Comparison of ENCODE assay signal across 20 cellular contexts in the genomic region with DNA sequence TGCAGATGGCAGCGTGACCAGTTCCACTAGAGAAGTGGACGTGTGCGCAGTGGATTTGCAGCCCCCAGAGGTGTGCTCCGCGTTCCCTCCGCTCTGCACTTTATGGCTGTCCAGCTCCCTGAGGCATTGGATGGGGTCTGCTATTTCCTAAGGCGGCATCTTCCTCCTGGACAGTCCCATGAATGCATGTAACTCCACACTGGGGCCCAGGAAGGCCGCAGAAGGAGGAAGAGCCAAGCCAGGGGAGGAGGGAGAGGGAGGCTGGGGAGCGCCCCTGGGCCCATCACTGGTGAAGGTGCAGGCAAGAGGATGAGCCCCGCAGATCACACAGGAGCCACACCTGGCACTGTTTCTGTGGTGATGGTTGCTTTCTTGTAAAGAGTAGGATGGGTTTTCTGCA.
DNase-seq lines count a peak whose midpoint lies in the region; TF ChIP-seq lines count a peak whose summit lies in the region.
"Had no signal": no experiment of that assay in that cellular context is flagged by ENCODE, and none has a peak within 500 bp of the region (broad histone marks: within the 10 kb centered on the region; RNA-seq: fewer than 3 reads in every experiment).

No MANE protein-coding gene starts in this region.

- no peaks in the 10 kb centered on the region for H3K9me3 ChIP-seq in neuronal stem cell (replicated peaks in 1 of 2; ENCODE audit: control insufficient read depth in 2 of 2, insufficient read depth in 1 of 2, low read depth in 1 of 2, low read length in 2 of 2)
- H3K9me3 ChIP-seq: BE2C had no signal

- no peaks in the 10 kb centered on the region for H3K79me1 ChIP-seq in neuronal stem cell (ENCODE audit: low read depth, low read length)

- H2AFZ ChIP-seq in neuronal stem cell (ENCODE audit: low read length): no peak overlapping the region

- H3K4me2 ChIP-seq in neuronal stem cell (ENCODE audit: insufficient read depth, low read length, poor library complexity, severe bottlenecking): no peak overlapping the region
- H3K4me2 ChIP-seq: KMS-11 had no signal

- H4K8ac ChIP-seq in neuronal stem cell (ENCODE audit: low read depth, low read length): no peak overlapping the region

- no peak overlapping the region for H2BK120ac ChIP-seq in neuronal stem cell (ENCODE audit: low read depth, low read length)

- H3K27me3 ChIP-seq in neuronal stem cell (ENCODE audit: control insufficient read depth in 3 of 3, insufficient read depth in 3 of 3, low read depth in 1 of 3, low read length in 3 of 3): no peaks in the 10 kb centered on the region
- H3K27me3 ChIP-seq: BE2C had no signal

- H4K91ac ChIP-seq in neuronal stem cell (ENCODE audit: low read depth, low read length, poor library complexity): no peak overlapping the region

- peak overlapping the region; percentile 26 for H2BK5ac ChIP-seq in neuronal stem cell (ENCODE audit: low read length)

- peak; percentile 22 for DNase-seq in activated effector memory CD4-positive, alpha-beta T cell treated with anti-CD3 and anti-CD28 coated beads, Interleukin-2, amount 50 U/mL, for 16 hours
- DNase-seq in activated effector memory CD4-positive, alpha-beta T cell treated with Interleukin-2 at 50 U/mL for 16 hours: no peak
- DNase-seq in coronary artery (ENCODE audit: low spot score): peak; percentile 43
- no peak for DNase-seq in neuronal stem cell (ENCODE audit: low spot score)
- no peak for DNase-seq in NCI-H82 (lab: John Stamatoyannopoulos, UW)
- no peak for DNase-seq in KG1 (lab: John Stamatoyannopoulos, UW)
- DNase-seq in nucleus accumbens (lab: John Stamatoyannopoulos, UW): no peak
- DNase-seq: 8988T, ACHN, BE2C, DMS153, DND-41, IMR-90, MM.1S, NCI-H2081, NCI-H2227 treated with DMSO at 0.1 percent for 48 hours, NCI-H526 treated with DMSO at 0.1 percent for 48 hours, RPMI8226, SHP77 treated with DMSO at 0.1 percent for 48 hours had no signal

- WGBS in neuronal stem cell (ENCODE audit: extremely low coverage in 2 of 2, insufficient read length in 2 of 2, insufficient replicate concordance in 1 of 2), 2 donors: no CpG with 5 or more reads among the region's 10 CpGs

- TF ChIP-seq CTCF in coronary artery (IDR thresholded peaks at IDR 0.05): no peak

- no peak overlapping the region for H3K23ac ChIP-seq in neuronal stem cell (ENCODE audit: low read depth, low read length, poor library complexity)

- H3K27ac ChIP-seq in coronary artery (no peak overlapping the region), neuronal stem cell (replicated peaks; ENCODE audit: low read length) (no peak overlapping the region)
- H3K27ac ChIP-seq: KMS-11 had no signal

- no peaks in the 10 kb centered on the region for H3K36me3 ChIP-seq in neuronal stem cell (replicated peaks in 1 of 2; ENCODE audit: control insufficient read depth in 2 of 2, insufficient read depth in 2 of 2, low read length in 2 of 2)
- H3K36me3 ChIP-seq: BE2C had no signal

- no peak overlapping the region for H2AK5ac ChIP-seq in neuronal stem cell (ENCODE audit: low read depth, low read length)

- no peak overlapping the region for H2BK12ac ChIP-seq in neuronal stem cell (ENCODE audit: low read length)

- H2BK15ac ChIP-seq in neuronal stem cell (ENCODE audit: low read length): no peak overlapping the region

- H3K4ac ChIP-seq in neuronal stem cell (ENCODE audit: low read length): peak overlapping the region; percentile 42

- H3K4me1 ChIP-seq in neuronal stem cell (ENCODE audit: control insufficient read depth in 2 of 2, insufficient read depth in 1 of 2, low read depth in 1 of 2, low read length in 2 of 2): no peaks in the 10 kb centered on the region
- H3K4me1 ChIP-seq: BE2C had no signal

- H3K9ac ChIP-seq in neuronal stem cell (ENCODE audit: low read depth, low read length, poor library complexity): no peak overlapping the region
- H3K9ac ChIP-seq: KMS-11 had no signal

- H3K14ac ChIP-seq in neuronal stem cell (ENCODE audit: low read length): peak overlapping the region; percentile 60

- H3K18ac ChIP-seq in neuronal stem cell (ENCODE audit: low read length): no peak overlapping the region

- H3K4me3 ChIP-seq in coronary artery (no peak overlapping the region), neuronal stem cell (ENCODE audit: low read length in 2 of 2) (no peak overlapping the region)

Comparison
In these comparisons a context has a peak if more than half of its experiments do, and no peak if none do; other contexts are left out.
1. DNase-seq: peak in activated effector memory CD4-positive, alpha-beta T cell treated with anti-CD3 and anti-CD28 coated beads, Interleukin-2, amount 50 U/mL, for 16 hours (single experiment) and coronary artery (single experiment); none in activated effector memory CD4-positive, alpha-beta T cell treated with Interleukin-2 at 50 U/mL for 16 hours (single experiment), neuronal stem cell (single experiment), NCI-H82 (single experiment), KG1 (single experiment) and nucleus accumbens (0 of 56).